ENCODE assay signal across 7 cellular contexts in genomic region chr5:77776606-77777206, GRCh38. TPM values are rescaled to one million over a fixed set of nuclear protein-coding genes. Genes with fewer than 3 reads are reported as not detected.
A peak's percentile ranks its signal among the peaks of the same experiment; 100 is the strongest.
DNase-seq lines count a peak whose midpoint lies in the region; ATAC-seq and TF ChIP-seq lines count a peak whose summit lies in the region.

No MANE protein-coding gene starts in this region.

- ATAC-seq in GM21723 (IDR thresholded peaks at IDR 0.05; ENCODE audit: unreplicated experiment) (peak; percentile 7), Panc1 (no peak; the same call in 1 of the 2 replicates)

- H3F3A ChIP-seq in smooth muscle cell (ENCODE audit: low read depth) = no peaks in the 10 kb centered on the region

- TF ChIP-seq POLR2A in erythroblast (IDR thresholded peaks at IDR 0.05; ENCODE audit: low read length) = no peak

- H4K20me1 ChIP-seq in smooth muscle cell (ENCODE audit: low read depth) = peaks cover 39% of the 10 kb centered on the region

- H3K4me2 ChIP-seq in smooth muscle cell = peak overlapping the region; percentile 90

- H3K36me3 ChIP-seq in Panc1 (ENCODE audit: control insufficient read depth, insufficient read depth, low read length) = peaks cover 17% of the 10 kb centered on the region
- H3K36me3 ChIP-seq in smooth muscle cell (ENCODE audit: low read depth) = no peaks in the 10 kb centered on the region

- WGBS in smooth muscle cell (ENCODE audit: low lambda C conversion rate) = 21% methylated on average over 11 of the region's 11 CpGs

- H2AFZ ChIP-seq in smooth muscle cell (ENCODE audit: low read depth) = peak overlapping the region; percentile 39

- H3K4me3 ChIP-seq in Panc1 (ENCODE audit: low read depth in 2 of 2, low read length in 2 of 2) (peak overlapping the region; percentile 69 to 86), fibroblast of villous mesenchyme (ENCODE audit: low read depth, low read length) (peak overlapping the region; percentile 76), smooth muscle cell (peak overlapping the region; percentile 70)

- DNase-seq in Panc1 (ENCODE audit: low read depth, low spot score) (no peak), fibroblast of villous mesenchyme (ENCODE audit: low read depth) (no peak), smooth muscle cell (lab: John Stamatoyannopoulos, UW; ENCODE audit: unreplicated experiment) (no peak), DMS153 (lab: John Stamatoyannopoulos, UW) (no peak), superior temporal gyrus (ENCODE audit: extremely low spot score) (no peak), erythroblast (lab: John Stamatoyannopoulos, UW) (no peak)

- intact Hi-C loops in Panc1 (cut with micrococcal nuclease; ENCODE audit: unreplicated experiment) = no loop called here

- H3K27ac ChIP-seq in Panc1 (ENCODE audit: low read length) = peak overlapping the region; percentile 95
- peak overlapping the region; percentile 98 for H3K27ac ChIP-seq in smooth muscle cell (ENCODE audit: low read depth)

- in situ Hi-C loops in Panc1 (cut with HindIII; ENCODE audit: low pct_unique_long_range_greater_than_20kb, low sequenced_read_pairs) = no loop called here

- TF ChIP-seq CTCF in Panc1 (IDR thresholded peaks at IDR 0.05) (no peak), fibroblast of villous mesenchyme (IDR thresholded peaks at IDR 0.05; ENCODE audit: insufficient read depth, low read depth, low read length) (no peak), smooth muscle cell (IDR thresholded peaks at IDR 0.05; ENCODE audit: borderline replicate concordance, insufficient read depth, poor library complexity, severe bottlenecking) (no peak)

- peak overlapping the region; percentile 98 for H3K9ac ChIP-seq in smooth muscle cell (ENCODE audit: low read depth)

- CTCF ChIA-PET in Panc1 (lab: Charles Lee) = no interaction called here

- H3K27me3 ChIP-seq in Panc1 (ENCODE audit: control insufficient read depth, insufficient read depth, low read length) (no peaks in the 10 kb centered on the region), smooth muscle cell (ENCODE audit: low read depth) (no peaks in the 10 kb centered on the region)

- H3K9me3 ChIP-seq in Panc1 (ENCODE audit: control insufficient read depth, insufficient read depth, low read depth, low read length) (no peaks in the 10 kb centered on the region), smooth muscle cell (replicated peaks; ENCODE audit: low read depth) (no peaks in the 10 kb centered on the region)

- BruUV-seq in Panc1 (replicated peaks; lab: Mats Ljungman, UMichigan) = TSS peak; percentile 95

- peaks cover 42% of the 10 kb centered on the region for H3K79me2 ChIP-seq in smooth muscle cell (ENCODE audit: low read depth)

- peaks cover 27% of the 10 kb centered on the region for H3K4me1 ChIP-seq in Panc1 (ENCODE audit: control insufficient read depth, insufficient read depth, low read length)
- H3K4me1 ChIP-seq in smooth muscle cell (ENCODE audit: low read depth) = peaks cover 27% of the 10 kb centered on the region

- POLR2A ChIA-PET in Panc1 (lab: Charles Lee) = no interaction called here

RNA-seq across cellular contexts. Expression of gene TBCA, which starts 0.6 kb away (rescaled TPM):
- total RNA-seq in Panc1 (2021; ENCODE audit: unreplicated experiment) (302 TPM), fibroblast of villous mesenchyme (91.5 and 113 TPM in 2 replicates), smooth muscle cell (190 and 198 TPM in 2 replicates)
- 282 TPM for polyA plus RNA-seq in Panc1 (2012; ENCODE audit: insufficient read length)
- 218 and 238 TPM in 2 replicates for polyA plus RNA-seq in smooth muscle cell
